Comparison of ENCODE assay signal across 18 cellular contexts in genomic region chr10:43386981-43387677, GRCh38. TPM values are rescaled to one million over a fixed set of nuclear protein-coding genes. Genes with fewer than 3 reads are reported as not detected.
DNase-seq lines count a peak whose midpoint lies in the region; ATAC-seq and TF ChIP-seq lines count a peak whose summit lies in the region.
"Had no signal": no experiment of that assay in that cellular context is flagged by ENCODE, and none has a peak within 500 bp of the region (broad histone marks: within the 10 kb centered on the region; RNA-seq: fewer than 3 reads in every experiment).

No MANE protein-coding gene starts in this region.

- H3K4me3 Mint-ChIP-seq in CD4-positive, CD25-positive, alpha-beta regulatory T cell: no peak overlapping the region
- no peak overlapping the region for H3K4me3 Mint-ChIP-seq in GM23338
- no peak overlapping the region for H3K4me3 Mint-ChIP-seq in activated naive CD8-positive, alpha-beta T cell treated with anti-CD3 and anti-CD28 coated beads for 36 hours
- H3K4me3 Mint-ChIP-seq in natural killer cell treated with Interleukin-12 subunit alpha and Interleukin-12 subunit beta and Interleukin-15 and Interleukin-18, amount 100 ng/mL, for 72 hours: no peak overlapping the region
- H3K4me3 Mint-ChIP-seq: HFFc6 had no signal

- H3K27ac ChIP-seq in CD4-positive, CD25-positive, alpha-beta regulatory T cell (ENCODE audit: insufficient read depth, low read length, poor library complexity, severe bottlenecking): no peak overlapping the region
- H3K27ac ChIP-seq in GM23338 (ENCODE audit: low read depth): no peak overlapping the region
- H3K27ac ChIP-seq: BLaER1 had no signal

- ATAC-seq in CD4-positive, CD25-positive, alpha-beta regulatory T cell (ENCODE audit: low read depth in 2 of 2): no peak
- no peak for ATAC-seq in GM23338
- ATAC-seq in natural killer cell treated with Interleukin-12 subunit alpha and Interleukin-12 subunit beta and Interleukin-15 and Interleukin-18, amount 100 ng/mL, for 72 hours: no peak
- no peak for ATAC-seq in HG03520 (IDR thresholded peaks at IDR 0.05; ENCODE audit: unreplicated experiment)
- ATAC-seq in GM18511 (IDR thresholded peaks at IDR 0.05; ENCODE audit: unreplicated experiment): no peak

- H3K9me3 Mint-ChIP-seq in CD4-positive, CD25-positive, alpha-beta regulatory T cell: no peaks in the 10 kb centered on the region
- H3K9me3 Mint-ChIP-seq in GM23338: no peaks in the 10 kb centered on the region; the same call in 2 of the 3 replicates
- no peaks in the 10 kb centered on the region for H3K9me3 Mint-ChIP-seq in activated naive CD8-positive, alpha-beta T cell treated with anti-CD3 and anti-CD28 coated beads for 36 hours
- no peaks in the 10 kb centered on the region for H3K9me3 Mint-ChIP-seq in natural killer cell treated with Interleukin-12 subunit alpha and Interleukin-12 subunit beta and Interleukin-15 and Interleukin-18, amount 100 ng/mL, for 72 hours
- H3K9me3 Mint-ChIP-seq: HFFc6 had no signal

- peaks cover 36% of the 10 kb centered on the region for H3K36me3 Mint-ChIP-seq in CD4-positive, CD25-positive, alpha-beta regulatory T cell
- peaks cover 68% of the 10 kb centered on the region for H3K36me3 Mint-ChIP-seq in GM23338 (ENCODE audit: low read depth)
- peaks cover 52% of the 10 kb centered on the region for H3K36me3 Mint-ChIP-seq in activated naive CD8-positive, alpha-beta T cell treated with anti-CD3 and anti-CD28 coated beads for 36 hours
- peaks cover 40% of the 10 kb centered on the region for H3K36me3 Mint-ChIP-seq in natural killer cell treated with Interleukin-12 subunit alpha and Interleukin-12 subunit beta and Interleukin-15 and Interleukin-18, amount 100 ng/mL, for 72 hours

- H3K4me1 Mint-ChIP-seq in CD4-positive, CD25-positive, alpha-beta regulatory T cell: peaks cover 19 to 63% (median 46%) of the 10 kb centered on the region in 4 donors
- peaks cover 10% of the 10 kb centered on the region; the same call in 2 of the 3 replicates for H3K4me1 Mint-ChIP-seq in GM23338
- peaks cover 44% of the 10 kb centered on the region for H3K4me1 Mint-ChIP-seq in activated naive CD8-positive, alpha-beta T cell treated with anti-CD3 and anti-CD28 coated beads for 36 hours
- H3K4me1 Mint-ChIP-seq in natural killer cell treated with Interleukin-12 subunit alpha and Interleukin-12 subunit beta and Interleukin-15 and Interleukin-18, amount 100 ng/mL, for 72 hours (ENCODE audit: low read depth in 2 of 2): peaks cover 37 to 50% of the 10 kb centered on the region in 2 donors

- H4K20me1 ChIP-seq in GM23338 (replicated peaks; ENCODE audit: insufficient read depth): peaks cover 60% of the 10 kb centered on the region

- no peaks in the 10 kb centered on the region for H3K27me3 Mint-ChIP-seq in CD4-positive, CD25-positive, alpha-beta regulatory T cell
- H3K27me3 Mint-ChIP-seq in GM23338 (ENCODE audit: insufficient read depth, low read depth, poor library complexity): peaks cover 11% of the 10 kb centered on the region
- H3K27me3 Mint-ChIP-seq in activated naive CD8-positive, alpha-beta T cell treated with anti-CD3 and anti-CD28 coated beads for 36 hours: no peaks in the 10 kb centered on the region
- no peaks in the 10 kb centered on the region for H3K27me3 Mint-ChIP-seq in natural killer cell treated with Interleukin-12 subunit alpha and Interleukin-12 subunit beta and Interleukin-15 and Interleukin-18, amount 100 ng/mL, for 72 hours

- H3K4me2 ChIP-seq in GM23338: no peak overlapping the region
- H3K4me2 ChIP-seq: BLaER1 had no signal

- no peak overlapping the region for H2AFZ ChIP-seq in GM23338

- peaks cover 64% of the 10 kb centered on the region for H3F3A ChIP-seq in GM23338 (replicated peaks; ENCODE audit: low read depth)

- no peaks in the 10 kb centered on the region for H3K27me3 ChIP-seq in CD4-positive, CD25-positive, alpha-beta regulatory T cell (ENCODE audit: control insufficient read depth, insufficient read depth, low read length)
- no peaks in the 10 kb centered on the region for H3K27me3 ChIP-seq in GM23338 (ENCODE audit: insufficient read depth)
- H3K27me3 ChIP-seq: BLaER1 had no signal

- peaks cover 68% of the 10 kb centered on the region for H3K36me3 ChIP-seq in CD4-positive, CD25-positive, alpha-beta regulatory T cell (ENCODE audit: control insufficient read depth, insufficient read depth, low read length)
- peaks cover 67% of the 10 kb centered on the region for H3K36me3 ChIP-seq in GM23338 (ENCODE audit: insufficient read depth)

- peak overlapping the region in 2 of 3 donors; percentile 54 to 74 for H3K27ac Mint-ChIP-seq in CD4-positive, CD25-positive, alpha-beta regulatory T cell
- peak overlapping the region; percentile 53; the same call in 1 of the 2 replicates for H3K27ac Mint-ChIP-seq in GM23338
- H3K27ac Mint-ChIP-seq in activated naive CD8-positive, alpha-beta T cell treated with anti-CD3 and anti-CD28 coated beads for 36 hours: peak overlapping the region; percentile 73
- peak overlapping the region; percentile 67 to 75 for H3K27ac Mint-ChIP-seq in natural killer cell treated with Interleukin-12 subunit alpha and Interleukin-12 subunit beta and Interleukin-15 and Interleukin-18, amount 100 ng/mL, for 72 hours
- H3K27ac Mint-ChIP-seq: HFFc6 had no signal

- no peaks in the 10 kb centered on the region for H3K9me2 ChIP-seq in GM23338 (ENCODE audit: insufficient read depth)

- no peak for TF ChIP-seq CTCF in GM23338 (conservative IDR thresholded peaks at IDR 0.05; ENCODE audit: low read depth in 2 of 2)

- H3K4me1 ChIP-seq in CD4-positive, CD25-positive, alpha-beta regulatory T cell (ENCODE audit: control insufficient read depth, insufficient read depth, low read length, poor library complexity, severe bottlenecking): peaks cover 25% of the 10 kb centered on the region
- H3K4me1 ChIP-seq in GM23338 (ENCODE audit: insufficient read depth): no peaks in the 10 kb centered on the region

- H3K79me2 ChIP-seq in GM23338 (replicated peaks; ENCODE audit: insufficient read depth): peaks cover 48% of the 10 kb centered on the region

- H3K4me3 ChIP-seq in CD4-positive, CD25-positive, alpha-beta regulatory T cell (ENCODE audit: low read depth, low read length): no peak overlapping the region
- no peak overlapping the region for H3K4me3 ChIP-seq in GM23338
- H3K4me3 ChIP-seq: BLaER1 had no signal

- no peaks in the 10 kb centered on the region for H3K9me3 ChIP-seq in CD4-positive, CD25-positive, alpha-beta regulatory T cell (ENCODE audit: control insufficient read depth in 2 of 2, low read length in 2 of 2)
- H3K9me3 ChIP-seq: BLaER1 had no signal

- no peak for DNase-seq in CD4-positive, CD25-positive, alpha-beta regulatory T cell
- no peak for DNase-seq in GM23338 (ENCODE audit: low spot score)
- no peak for DNase-seq in activated naive CD8-positive, alpha-beta T cell treated with anti-CD3 and anti-CD28 coated beads for 36 hours
- no peak for DNase-seq in natural killer cell treated with Interleukin-12 subunit alpha and Interleukin-12 subunit beta and Interleukin-15 and Interleukin-18, amount 100 ng/mL, for 72 hours (ENCODE audit: low spot score)
- DNase-seq in activated CD4-positive, alpha-beta T cell treated with anti-CD3 and anti-CD28 coated beads for 4 hours: no peak
- no peak for DNase-seq in NCI-H69 (lab: John Stamatoyannopoulos, UW)
- DNase-seq: activated CD4-positive, alpha-beta T cell treated with anti-CD3 and anti-CD28 coated beads for 48 hours; activated gamma-delta T cell treated with Interleukin-2 at 50 U/mL for 16 hours; central memory CD4-positive, alpha-beta T cell; HFFc6; kidney glomerular epithelial cell; NCI-H1105; NCI-H446; T-helper 1 cell had no signal

TF ChIP-seq in GM23338, 12 proteins besides CTCF, POLR2A, EP300 and RAD21 (continues in another document):
- no peak for TF ChIP-seq ZNF114 (CRISPR knock-in tag; IDR thresholded peaks at IDR 0.05)
- TF ChIP-seq EZH2phosphoT487 (IDR thresholded peaks at IDR 0.05; ENCODE audit: unreplicated experiment): no peak
- TF ChIP-seq POLR2AphosphoS5 (IDR thresholded peaks at IDR 0.05; ENCODE audit: low read depth): no peak
- TF ChIP-seq EZH2 (IDR thresholded peaks at IDR 0.05; ENCODE audit: low read depth, unreplicated experiment): no peak
- no peak for TF ChIP-seq CREB1 (CRISPR knock-in tag; IDR thresholded peaks at IDR 0.05; ENCODE audit: low read depth)
- TF ChIP-seq ZNF331 (CRISPR knock-in tag; IDR thresholded peaks at IDR 0.05; ENCODE audit: low read depth): no peak

RNA-seq across cellular contexts. Expression of gene FXYD4, which starts 15.7 kb away (rescaled TPM):
- not detected for total RNA-seq in CD4-positive, CD25-positive, alpha-beta regulatory T cell
- not detected for polyA plus RNA-seq in CD4-positive, CD25-positive, alpha-beta regulatory T cell
- total RNA-seq in GM23338 (2014; rRNA removed; shearing (Covaris generic)): not detected in 2 replicates
- polyA plus RNA-seq in GM23338 (2016; fragmentation: Nextera tagmentation; extraction: Ambion mirVana): not detected in 2 replicates
- total RNA-seq in activated naive CD8-positive, alpha-beta T cell treated with anti-CD3 and anti-CD28 coated beads for 36 hours: not detected
- total RNA-seq in natural killer cell treated with Interleukin-12 subunit alpha and Interleukin-12 subunit beta and Interleukin-15 and Interleukin-18, amount 100 ng/mL, for 72 hours: not detected
- total RNA-seq: glomerular endothelial cell, HFFc6 had no signal

RNA-seq across cellular contexts. Expression of gene HNRNPF, which starts 21.9 kb away (rescaled TPM):
- total RNA-seq in CD4-positive, CD25-positive, alpha-beta regulatory T cell: 143 TPM
- 100 to 1,000 TPM; 293 to 350 (median 323) TPM for polyA plus RNA-seq in CD4-positive, CD25-positive, alpha-beta regulatory T cell
- total RNA-seq in GM23338 (2014; rRNA removed; shearing (Covaris generic)): 346 and 378 TPM in 2 replicates
- 197 and 210 TPM in 2 replicates for polyA plus RNA-seq in GM23338 (2016; fragmentation: Nextera tagmentation; extraction: Ambion mirVana)
- total RNA-seq in activated naive CD8-positive, alpha-beta T cell treated with anti-CD3 and anti-CD28 coated beads for 36 hours: 100 to 1,000 TPM; 530 to 544 TPM
- total RNA-seq in natural killer cell treated with Interleukin-12 subunit alpha and Interleukin-12 subunit beta and Interleukin-15 and Interleukin-18, amount 100 ng/mL, for 72 hours: 100 to 1,000 TPM; 340 to 514 TPM

RNA-seq across cellular contexts. Expression of gene ZNF487, which starts 49.8 kb away (rescaled TPM):
- total RNA-seq in CD4-positive, CD25-positive, alpha-beta regulatory T cell: 6.2 TPM
- polyA plus RNA-seq in CD4-positive, CD25-positive, alpha-beta regulatory T cell: 1 to 10 TPM; 2.5 to 6.5 (median 4.2) TPM
- total RNA-seq in GM23338 (2014; rRNA removed; shearing (Covaris generic)): 1.0 and 4.6 TPM in 2 replicates
- 2.5 and 2.9 TPM in 2 replicates for polyA plus RNA-seq in GM23338 (2016; fragmentation: Nextera tagmentation; extraction: Ambion mirVana)
- 1 to 10 TPM; 2.4 to 2.9 TPM for total RNA-seq in activated naive CD8-positive, alpha-beta T cell treated with anti-CD3 and anti-CD28 coated beads for 36 hours
- total RNA-seq in natural killer cell treated with Interleukin-12 subunit alpha and Interleukin-12 subunit beta and Interleukin-15 and Interleukin-18, amount 100 ng/mL, for 72 hours: 1 to 10 TPM; 3.5 to 5.7 TPM
